Comparison of ENCODE assay signal across 1 cellular context in genomic region chr7:51325937-51326336, GRCh38.
TF ChIP-seq lines count a peak whose summit lies in the region.

No MANE protein-coding gene starts in this region.

TF ChIP-seq in H1, 55 proteins besides CTCF, POLR2A, EP300 and RAD21:
- TF ChIP-seq RNF2 (IDR thresholded peaks at IDR 0.05; ENCODE audit: borderline replicate concordance, low read depth, low read length, missing control alignments, poor library complexity, severe bottlenecking) (no peak), FOSL1 (IDR thresholded peaks at IDR 0.05; ENCODE audit: insufficient read depth, low read depth, low read length) (no peak), TCF12 (IDR thresholded peaks at IDR 0.05; ENCODE audit: low read depth, low read length) (no peak), EZH2 (IDR thresholded peaks at IDR 0.05; ENCODE audit: low read depth, low read length, severe bottlenecking) (no peak), SP4 (IDR thresholded peaks at IDR 0.05; ENCODE audit: low read length) (no peak), CTBP2 (IDR thresholded peaks at IDR 0.05; ENCODE audit: borderline replicate concordance, insufficient read depth, insufficient read length, low read length) (no peak), CREB1 (IDR thresholded peaks at IDR 0.05) (no peak), CHD2 (IDR thresholded peaks at IDR 0.05; ENCODE audit: low read length) (no peak)
